ENCODE assay signal across 3 cellular contexts in the genomic region with DNA sequence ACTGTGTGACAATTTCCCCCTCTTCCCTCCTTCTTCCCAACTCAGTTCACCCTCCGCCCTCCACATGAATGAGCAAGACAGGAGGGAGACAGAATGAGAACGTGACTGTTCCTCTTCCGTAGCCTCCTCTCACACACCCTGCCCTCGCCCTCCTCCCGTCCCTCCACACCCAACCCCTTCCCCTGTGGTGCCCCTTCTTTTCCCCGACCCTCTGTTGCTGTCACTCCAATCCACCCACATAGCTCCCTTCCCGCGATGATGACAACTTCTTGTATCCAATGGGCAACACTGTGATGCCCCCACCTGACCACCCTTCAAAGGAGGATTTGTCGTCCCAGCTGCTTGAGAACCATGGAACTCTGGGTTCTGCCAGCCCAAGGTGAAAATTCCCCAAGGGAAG.
TF ChIP-seq lines count a peak whose summit lies in the region.

No MANE protein-coding gene starts in this region.

TF ChIP-seq in HepG2, 621 proteins besides CTCF, POLR2A, EP300 and RAD21:
- TF ChIP-seq ZNF556 (CRISPR knock-in tag; IDR thresholded peaks at IDR 0.05; ENCODE audit: borderline replicate concordance) (no peak), FOXP1 (IDR thresholded peaks at IDR 0.05) (no peak), FOXP1 (CRISPR knock-in tag; IDR thresholded peaks at IDR 0.05) (no peak), GTF2F1 (IDR thresholded peaks at IDR 0.05; ENCODE audit: low read length) (no peak), ZNF891 (CRISPR knock-in tag; IDR thresholded peaks at IDR 0.05) (no peak), THYN1 (CRISPR knock-in tag; IDR thresholded peaks at IDR 0.05; ENCODE audit: borderline replicate concordance, low read depth) (no peak), BCL6 (CRISPR knock-in tag; IDR thresholded peaks at IDR 0.05) (no peak), ZBTB8A (CRISPR knock-in tag; IDR thresholded peaks at IDR 0.05; ENCODE audit: borderline replicate concordance, low read depth) (no peak), BHLHE40 (IDR thresholded peaks at IDR 0.05; ENCODE audit: low read length) (no peak), HOXA7 (CRISPR knock-in tag; IDR thresholded peaks at IDR 0.05) (no peak), POGK (CRISPR knock-in tag; conservative IDR thresholded peaks at IDR 0.05) (no peak), PBX2 (CRISPR knock-in tag; IDR thresholded peaks at IDR 0.05) (no peak), ZNF317 (CRISPR knock-in tag; IDR thresholded peaks at IDR 0.05) (no peak), NR2F2 (IDR thresholded peaks at IDR 0.05; ENCODE audit: borderline replicate concordance, low read depth) (no peak), SMYD3 (CRISPR knock-in tag; IDR thresholded peaks at IDR 0.05) (no peak), SMARCE1 (IDR thresholded peaks at IDR 0.05; ENCODE audit: borderline replicate concordance) (no peak), TRIM24 (CRISPR knock-in tag; IDR thresholded peaks at IDR 0.05) (no peak), HMG20B (CRISPR knock-in tag; conservative IDR thresholded peaks at IDR 0.05) (no peak), NONO (IDR thresholded peaks at IDR 0.05) (no peak), NONO (CRISPR knock-in tag; conservative IDR thresholded peaks at IDR 0.05) (no peak)
TF ChIP-seq in HepG2: peak in this region for 0.

TF ChIP-seq in K562, 482 proteins besides CTCF, POLR2A, EP300 and RAD21 (continues in another document):
- no peak for TF ChIP-seq TCF3 (CRISPR knock-in tag; IDR thresholded peaks at IDR 0.05)
- no peak for TF ChIP-seq LARP7 (IDR thresholded peaks at IDR 0.05)
- TF ChIP-seq ERF (CRISPR knock-in tag; IDR thresholded peaks at IDR 0.05), result no peak
- TF ChIP-seq CBX8 (IDR thresholded peaks at IDR 0.05; ENCODE audit: borderline replicate concordance, extremely low read depth, low read depth, low read length, poor library complexity, severe bottlenecking), result no peak
- TF ChIP-seq SUPT5H (IDR thresholded peaks at IDR 0.05), result no peak
- TF ChIP-seq USF1 (CRISPR knock-in tag; IDR thresholded peaks at IDR 0.05), result no peak
- TF ChIP-seq ZNF431 (CRISPR knock-in tag; IDR thresholded peaks at IDR 0.05), result no peak
- no peak for TF ChIP-seq RBM25 (IDR thresholded peaks at IDR 0.05; ENCODE audit: low read depth, low read length, severe bottlenecking)
- TF ChIP-seq ZBTB9 (CRISPR knock-in tag; IDR thresholded peaks at IDR 0.05), result no peak
- TF ChIP-seq ZNF408 (CRISPR knock-in tag; IDR thresholded peaks at IDR 0.05; ENCODE audit: low read depth), result no peak
- TF ChIP-seq, protein P1, sequence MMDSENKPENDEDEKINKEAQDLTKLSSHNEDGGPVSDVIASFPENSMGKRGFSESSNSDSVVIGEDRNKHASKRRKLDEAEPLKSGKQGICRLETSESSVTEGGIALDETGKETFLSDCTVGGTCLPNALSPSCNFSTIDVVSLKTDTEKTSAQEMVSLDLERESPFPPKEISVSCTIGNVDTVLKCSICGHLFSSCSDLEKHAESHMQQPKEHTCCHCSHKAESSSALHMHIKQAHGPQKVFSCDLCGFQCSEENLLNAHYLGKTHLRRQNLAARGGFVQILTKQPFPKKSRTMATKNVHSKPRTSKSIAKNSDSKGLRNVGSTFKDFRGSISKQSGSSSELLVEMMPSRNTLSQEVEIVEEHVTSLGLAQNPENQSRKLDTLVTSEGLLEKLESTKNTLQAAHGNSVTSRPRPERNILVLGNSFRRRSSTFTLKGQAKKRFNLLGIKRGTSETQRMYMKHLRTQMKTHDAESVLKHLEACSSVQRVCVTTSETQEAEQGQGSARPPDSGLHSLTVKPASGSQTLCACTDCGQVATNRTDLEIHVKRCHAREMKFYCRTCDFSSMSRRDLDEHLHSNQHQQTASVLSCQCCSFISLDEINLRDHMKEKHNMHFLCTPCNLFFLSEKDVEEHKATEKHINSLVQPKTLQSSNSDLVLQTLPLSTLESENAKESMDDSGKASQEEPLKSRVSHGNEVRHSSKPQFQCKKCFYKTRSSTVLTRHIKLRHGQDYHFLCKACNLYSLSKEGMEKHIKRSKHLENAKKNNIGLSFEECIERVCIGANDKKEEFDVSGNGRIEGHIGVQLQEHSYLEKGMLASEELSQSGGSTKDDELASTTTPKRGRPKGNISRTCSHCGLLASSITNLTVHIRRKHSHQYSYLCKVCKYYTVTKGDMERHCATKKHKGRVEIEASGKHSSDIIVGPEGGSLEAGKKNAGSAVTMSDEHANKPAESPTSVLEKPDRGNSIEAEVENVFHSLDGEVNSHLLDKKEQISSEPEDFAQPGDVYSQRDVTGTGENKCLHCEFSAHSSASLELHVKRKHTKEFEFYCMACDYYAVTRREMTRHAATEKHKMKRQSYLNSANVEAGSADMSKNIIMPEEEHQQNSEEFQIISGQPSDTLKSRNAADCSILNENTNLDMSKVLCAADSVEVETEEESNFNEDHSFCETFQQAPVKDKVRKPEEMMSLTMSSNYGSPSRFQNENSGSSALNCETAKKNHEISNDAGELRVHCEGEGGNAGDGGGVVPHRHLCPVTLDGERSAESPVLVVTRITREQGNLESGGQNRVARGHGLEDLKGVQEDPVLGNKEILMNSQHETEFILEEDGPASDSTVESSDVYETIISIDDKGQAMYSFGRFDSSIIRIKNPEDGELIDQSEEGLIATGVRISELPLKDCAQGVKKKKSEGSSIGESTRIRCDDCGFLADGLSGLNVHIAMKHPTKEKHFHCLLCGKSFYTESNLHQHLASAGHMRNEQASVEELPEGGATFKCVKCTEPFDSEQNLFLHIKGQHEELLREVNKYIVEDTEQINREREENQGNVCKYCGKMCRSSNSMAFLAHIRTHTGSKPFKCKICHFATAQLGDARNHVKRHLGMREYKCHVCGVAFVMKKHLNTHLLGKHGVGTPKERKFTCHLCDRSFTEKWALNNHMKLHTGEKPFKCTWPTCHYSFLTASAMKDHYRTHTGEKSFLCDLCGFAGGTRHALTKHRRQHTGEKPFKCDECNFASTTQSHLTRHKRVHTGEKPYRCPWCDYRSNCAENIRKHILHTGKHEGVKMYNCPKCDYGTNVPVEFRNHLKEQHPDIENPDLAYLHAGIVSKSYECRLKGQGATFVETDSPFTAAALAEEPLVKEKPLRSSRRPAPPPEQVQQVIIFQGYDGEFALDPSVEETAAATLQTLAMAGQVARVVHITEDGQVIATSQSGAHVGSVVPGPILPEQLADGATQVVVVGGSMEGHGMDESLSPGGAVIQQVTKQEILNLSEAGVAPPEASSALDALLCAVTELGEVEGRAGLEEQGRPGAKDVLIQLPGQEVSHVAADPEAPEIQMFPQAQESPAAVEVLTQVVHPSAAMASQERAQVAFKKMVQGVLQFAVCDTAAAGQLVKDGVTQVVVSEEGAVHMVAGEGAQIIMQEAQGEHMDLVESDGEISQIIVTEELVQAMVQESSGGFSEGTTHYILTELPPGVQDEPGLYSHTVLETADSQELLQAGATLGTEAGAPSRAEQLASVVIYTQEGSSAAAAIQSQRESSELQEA (IDR thresholded peaks at IDR 0.05; ENCODE audit: low read depth), result no peak
- no peak for TF ChIP-seq NCOA6 (IDR thresholded peaks at IDR 0.05)
- TF ChIP-seq SRF (CRISPR knock-in tag; IDR thresholded peaks at IDR 0.05), result no peak

TF ChIP-seq in H1, 55 proteins besides CTCF, POLR2A, EP300 and RAD21:
- TF ChIP-seq ASH2L (IDR thresholded peaks at IDR 0.05; ENCODE audit: low read length), result no peak
- TF ChIP-seq RNF2 (IDR thresholded peaks at IDR 0.05; ENCODE audit: borderline replicate concordance, low read depth, low read length, missing control alignments, poor library complexity, severe bottlenecking), result no peak
- no peak for TF ChIP-seq JUND (IDR thresholded peaks at IDR 0.05; ENCODE audit: low read length)
- no peak for TF ChIP-seq CREB1 (IDR thresholded peaks at IDR 0.05)
- TF ChIP-seq SIRT6 (IDR thresholded peaks at IDR 0.05; ENCODE audit: low read length), result no peak
- no peak for TF ChIP-seq EGR1 (IDR thresholded peaks at IDR 0.05; ENCODE audit: borderline replicate concordance, low read depth, low read length)
- no peak for TF ChIP-seq BRCA1 (IDR thresholded peaks at IDR 0.05; ENCODE audit: low read depth, low read length)
- no peak for TF ChIP-seq USF2 (IDR thresholded peaks at IDR 0.05; ENCODE audit: low read length)
- TF ChIP-seq TBP (IDR thresholded peaks at IDR 0.05; ENCODE audit: low read depth, low read length), result no peak
